In the genomic region with DNA sequence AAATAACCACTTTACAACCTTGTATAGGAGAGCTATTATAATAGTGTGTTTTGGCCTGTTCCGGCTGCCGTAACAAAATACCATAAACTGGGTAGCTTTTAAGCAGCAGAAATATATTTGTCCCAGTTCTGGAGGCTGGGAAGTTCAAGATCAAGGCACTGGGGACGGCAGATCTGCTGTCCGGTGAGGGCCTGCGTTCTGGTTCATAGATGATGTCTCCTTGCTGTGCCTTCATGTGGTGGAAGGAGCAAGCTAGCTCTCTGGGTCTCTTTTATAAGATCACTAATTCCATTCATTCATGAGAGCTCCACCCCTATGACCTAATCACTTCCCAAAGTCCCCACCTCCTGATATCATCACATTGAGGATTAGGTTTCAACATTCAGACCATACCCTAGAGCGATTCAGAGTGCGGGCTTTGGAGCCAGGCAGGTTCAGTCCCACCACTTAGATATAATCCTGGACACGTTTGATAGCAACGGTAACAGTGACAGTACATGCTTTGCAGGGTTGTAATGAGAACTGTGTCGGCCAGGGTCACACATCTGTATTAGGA, we compare ENCODE assay signal across 1 cellular context.
A peak's percentile ranks its signal among the peaks of the same experiment; 100 is the strongest.
TF ChIP-seq lines count a peak whose summit lies in the region.

No MANE protein-coding gene starts in this region.

TF ChIP-seq in HEK293, 187 proteins besides CTCF, POLR2A, EP300 and RAD21 (continued from another document and continues in another):
- TF ChIP-seq, protein P1, sequence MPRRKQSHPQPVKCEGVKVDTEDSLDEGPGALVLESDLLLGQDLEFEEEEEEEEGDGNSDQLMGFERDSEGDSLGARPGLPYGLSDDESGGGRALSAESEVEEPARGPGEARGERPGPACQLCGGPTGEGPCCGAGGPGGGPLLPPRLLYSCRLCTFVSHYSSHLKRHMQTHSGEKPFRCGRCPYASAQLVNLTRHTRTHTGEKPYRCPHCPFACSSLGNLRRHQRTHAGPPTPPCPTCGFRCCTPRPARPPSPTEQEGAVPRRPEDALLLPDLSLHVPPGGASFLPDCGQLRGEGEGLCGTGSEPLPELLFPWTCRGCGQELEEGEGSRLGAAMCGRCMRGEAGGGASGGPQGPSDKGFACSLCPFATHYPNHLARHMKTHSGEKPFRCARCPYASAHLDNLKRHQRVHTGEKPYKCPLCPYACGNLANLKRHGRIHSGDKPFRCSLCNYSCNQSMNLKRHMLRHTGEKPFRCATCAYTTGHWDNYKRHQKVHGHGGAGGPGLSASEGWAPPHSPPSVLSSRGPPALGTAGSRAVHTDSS (tag by site-specific recombination; IDR thresholded peaks at IDR 0.05), result no peak
- TF ChIP-seq BCL11B (tag by site-specific recombination; IDR thresholded peaks at IDR 0.05; ENCODE audit: low read depth), result no peak
- TF ChIP-seq ZNF707 (tag by site-specific recombination; IDR thresholded peaks at IDR 0.05), result no peak
- no peak for TF ChIP-seq ZNF132 (tag by site-specific recombination; IDR thresholded peaks at IDR 0.05; ENCODE audit: borderline replicate concordance)
- TF ChIP-seq GLI2 (tag by site-specific recombination; IDR thresholded peaks at IDR 0.05; ENCODE audit: borderline replicate concordance, low read depth), result no peak
- TF ChIP-seq, protein P2, sequence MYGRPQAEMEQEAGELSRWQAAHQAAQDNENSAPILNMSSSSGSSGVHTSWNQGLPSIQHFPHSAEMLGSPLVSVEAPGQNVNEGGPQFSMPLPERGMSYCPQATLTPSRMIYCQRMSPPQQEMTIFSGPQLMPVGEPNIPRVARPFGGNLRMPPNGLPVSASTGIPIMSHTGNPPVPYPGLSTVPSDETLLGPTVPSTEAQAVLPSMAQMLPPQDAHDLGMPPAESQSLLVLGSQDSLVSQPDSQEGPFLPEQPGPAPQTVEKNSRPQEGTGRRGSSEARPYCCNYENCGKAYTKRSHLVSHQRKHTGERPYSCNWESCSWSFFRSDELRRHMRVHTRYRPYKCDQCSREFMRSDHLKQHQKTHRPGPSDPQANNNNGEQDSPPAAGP (tag by site-specific recombination; IDR thresholded peaks at IDR 0.05), result no peak
- peak; percentile 79 for TF ChIP-seq IKZF3 (tag by site-specific recombination; IDR thresholded peaks at IDR 0.05)
- TF ChIP-seq ZNF292 (tag by site-specific recombination; IDR thresholded peaks at IDR 0.05; ENCODE audit: borderline replicate concordance, low read depth), result no peak
- TF ChIP-seq, protein P3, sequence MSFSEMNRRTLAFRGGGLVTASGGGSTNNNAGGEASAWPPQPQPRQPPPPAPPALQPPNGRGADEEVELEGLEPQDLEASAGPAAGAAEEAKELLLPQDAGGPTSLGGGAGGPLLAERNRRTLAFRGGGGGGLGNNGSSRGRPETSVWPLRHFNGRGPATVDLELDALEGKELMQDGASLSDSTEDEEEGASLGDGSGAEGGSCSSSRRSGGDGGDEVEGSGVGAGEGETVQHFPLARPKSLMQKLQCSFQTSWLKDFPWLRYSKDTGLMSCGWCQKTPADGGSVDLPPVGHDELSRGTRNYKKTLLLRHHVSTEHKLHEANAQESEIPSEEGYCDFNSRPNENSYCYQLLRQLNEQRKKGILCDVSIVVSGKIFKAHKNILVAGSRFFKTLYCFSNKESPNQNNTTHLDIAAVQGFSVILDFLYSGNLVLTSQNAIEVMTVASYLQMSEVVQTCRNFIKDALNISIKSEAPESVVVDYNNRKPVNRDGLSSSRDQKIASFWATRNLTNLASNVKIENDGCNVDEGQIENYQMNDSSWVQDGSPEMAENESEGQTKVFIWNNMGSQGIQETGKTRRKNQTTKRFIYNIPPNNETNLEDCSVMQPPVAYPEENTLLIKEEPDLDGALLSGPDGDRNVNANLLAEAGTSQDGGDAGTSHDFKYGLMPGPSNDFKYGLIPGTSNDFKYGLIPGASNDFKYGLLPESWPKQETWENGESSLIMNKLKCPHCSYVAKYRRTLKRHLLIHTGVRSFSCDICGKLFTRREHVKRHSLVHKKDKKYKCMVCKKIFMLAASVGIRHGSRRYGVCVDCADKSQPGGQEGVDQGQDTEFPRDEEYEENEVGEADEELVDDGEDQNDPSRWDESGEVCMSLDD (tag by site-specific recombination; IDR thresholded peaks at IDR 0.05), result no peak
- TF ChIP-seq ZBTB48 (tag by site-specific recombination; IDR thresholded peaks at IDR 0.05), result no peak
- TF ChIP-seq ZNF555 (tag by site-specific recombination; conservative IDR thresholded peaks at IDR 0.05), result no peak
- no peak for TF ChIP-seq ZNF146 (tag by site-specific recombination; IDR thresholded peaks at IDR 0.05)
- TF ChIP-seq RBAK (tag by site-specific recombination; IDR thresholded peaks at IDR 0.05), result no peak
- TF ChIP-seq, protein P4, sequence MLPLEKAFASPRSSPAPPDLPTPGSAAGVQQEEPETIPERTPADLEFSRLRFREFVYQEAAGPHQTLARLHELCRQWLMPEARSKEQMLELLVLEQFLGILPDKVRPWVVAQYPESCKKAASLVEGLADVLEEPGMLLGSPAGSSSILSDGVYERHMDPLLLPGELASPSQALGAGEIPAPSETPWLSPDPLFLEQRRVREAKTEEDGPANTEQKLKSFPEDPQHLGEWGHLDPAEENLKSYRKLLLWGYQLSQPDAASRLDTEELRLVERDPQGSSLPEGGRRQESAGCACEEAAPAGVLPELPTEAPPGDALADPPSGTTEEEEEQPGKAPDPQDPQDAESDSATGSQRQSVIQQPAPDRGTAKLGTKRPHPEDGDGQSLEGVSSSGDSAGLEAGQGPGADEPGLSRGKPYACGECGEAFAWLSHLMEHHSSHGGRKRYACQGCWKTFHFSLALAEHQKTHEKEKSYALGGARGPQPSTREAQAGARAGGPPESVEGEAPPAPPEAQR (tag by site-specific recombination; IDR thresholded peaks at IDR 0.05), result no peak
- 0 out of 2 replicates have a peak, but pooled peaks have one; percentile 43 for TF ChIP-seq ZNF561 (tag by site-specific recombination; IDR thresholded peaks at IDR 0.05; ENCODE audit: borderline replicate concordance)
- no peak for TF ChIP-seq ZNF423 (tag by site-specific recombination; IDR thresholded peaks at IDR 0.05)
- TF ChIP-seq REPIN1 (tag by site-specific recombination; IDR thresholded peaks at IDR 0.05; ENCODE audit: low read depth), result no peak
- no peak for TF ChIP-seq OVOL3 (tag by site-specific recombination; IDR thresholded peaks at IDR 0.05)
- TF ChIP-seq, protein P5, sequence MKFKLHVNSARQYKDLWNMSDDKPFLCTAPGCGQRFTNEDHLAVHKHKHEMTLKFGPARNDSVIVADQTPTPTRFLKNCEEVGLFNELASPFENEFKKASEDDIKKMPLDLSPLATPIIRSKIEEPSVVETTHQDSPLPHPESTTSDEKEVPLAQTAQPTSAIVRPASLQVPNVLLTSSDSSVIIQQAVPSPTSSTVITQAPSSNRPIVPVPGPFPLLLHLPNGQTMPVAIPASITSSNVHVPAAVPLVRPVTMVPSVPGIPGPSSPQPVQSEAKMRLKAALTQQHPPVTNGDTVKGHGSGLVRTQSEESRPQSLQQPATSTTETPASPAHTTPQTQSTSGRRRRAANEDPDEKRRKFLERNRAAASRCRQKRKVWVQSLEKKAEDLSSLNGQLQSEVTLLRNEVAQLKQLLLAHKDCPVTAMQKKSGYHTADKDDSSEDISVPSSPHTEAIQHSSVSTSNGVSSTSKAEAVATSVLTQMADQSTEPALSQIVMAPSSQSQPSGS (tag by site-specific recombination; IDR thresholded peaks at IDR 0.05; ENCODE audit: low read depth), result peak; percentile 84
- no peak for TF ChIP-seq ZNF621 (tag by site-specific recombination; IDR thresholded peaks at IDR 0.05)
- TF ChIP-seq, protein P6, sequence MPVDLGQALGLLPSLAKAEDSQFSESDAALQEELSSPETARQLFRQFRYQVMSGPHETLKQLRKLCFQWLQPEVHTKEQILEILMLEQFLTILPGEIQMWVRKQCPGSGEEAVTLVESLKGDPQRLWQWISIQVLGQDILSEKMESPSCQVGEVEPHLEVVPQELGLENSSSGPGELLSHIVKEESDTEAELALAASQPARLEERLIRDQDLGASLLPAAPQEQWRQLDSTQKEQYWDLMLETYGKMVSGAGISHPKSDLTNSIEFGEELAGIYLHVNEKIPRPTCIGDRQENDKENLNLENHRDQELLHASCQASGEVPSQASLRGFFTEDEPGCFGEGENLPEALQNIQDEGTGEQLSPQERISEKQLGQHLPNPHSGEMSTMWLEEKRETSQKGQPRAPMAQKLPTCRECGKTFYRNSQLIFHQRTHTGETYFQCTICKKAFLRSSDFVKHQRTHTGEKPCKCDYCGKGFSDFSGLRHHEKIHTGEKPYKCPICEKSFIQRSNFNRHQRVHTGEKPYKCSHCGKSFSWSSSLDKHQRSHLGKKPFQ (tag by site-specific recombination; IDR thresholded peaks at IDR 0.05), result no peak
- peak; percentile 49; the same call in 1 of the 2 replicates for TF ChIP-seq KLF8 (tag by site-specific recombination; IDR thresholded peaks at IDR 0.05)
- no peak for TF ChIP-seq ZNF221 (tag by site-specific recombination; IDR thresholded peaks at IDR 0.05; ENCODE audit: borderline replicate concordance)
- TF ChIP-seq, protein P7, sequence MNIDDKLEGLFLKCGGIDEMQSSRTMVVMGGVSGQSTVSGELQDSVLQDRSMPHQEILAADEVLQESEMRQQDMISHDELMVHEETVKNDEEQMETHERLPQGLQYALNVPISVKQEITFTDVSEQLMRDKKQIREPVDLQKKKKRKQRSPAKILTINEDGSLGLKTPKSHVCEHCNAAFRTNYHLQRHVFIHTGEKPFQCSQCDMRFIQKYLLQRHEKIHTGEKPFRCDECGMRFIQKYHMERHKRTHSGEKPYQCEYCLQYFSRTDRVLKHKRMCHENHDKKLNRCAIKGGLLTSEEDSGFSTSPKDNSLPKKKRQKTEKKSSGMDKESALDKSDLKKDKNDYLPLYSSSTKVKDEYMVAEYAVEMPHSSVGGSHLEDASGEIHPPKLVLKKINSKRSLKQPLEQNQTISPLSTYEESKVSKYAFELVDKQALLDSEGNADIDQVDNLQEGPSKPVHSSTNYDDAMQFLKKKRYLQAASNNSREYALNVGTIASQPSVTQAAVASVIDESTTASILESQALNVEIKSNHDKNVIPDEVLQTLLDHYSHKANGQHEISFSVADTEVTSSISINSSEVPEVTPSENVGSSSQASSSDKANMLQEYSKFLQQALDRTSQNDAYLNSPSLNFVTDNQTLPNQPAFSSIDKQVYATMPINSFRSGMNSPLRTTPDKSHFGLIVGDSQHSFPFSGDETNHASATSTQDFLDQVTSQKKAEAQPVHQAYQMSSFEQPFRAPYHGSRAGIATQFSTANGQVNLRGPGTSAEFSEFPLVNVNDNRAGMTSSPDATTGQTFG (tag by site-specific recombination; IDR thresholded peaks at IDR 0.05; ENCODE audit: borderline replicate concordance), result no peak
- TF ChIP-seq ZNF394 (tag by site-specific recombination; IDR thresholded peaks at IDR 0.05; ENCODE audit: borderline replicate concordance), result no peak
- TF ChIP-seq, protein P8, sequence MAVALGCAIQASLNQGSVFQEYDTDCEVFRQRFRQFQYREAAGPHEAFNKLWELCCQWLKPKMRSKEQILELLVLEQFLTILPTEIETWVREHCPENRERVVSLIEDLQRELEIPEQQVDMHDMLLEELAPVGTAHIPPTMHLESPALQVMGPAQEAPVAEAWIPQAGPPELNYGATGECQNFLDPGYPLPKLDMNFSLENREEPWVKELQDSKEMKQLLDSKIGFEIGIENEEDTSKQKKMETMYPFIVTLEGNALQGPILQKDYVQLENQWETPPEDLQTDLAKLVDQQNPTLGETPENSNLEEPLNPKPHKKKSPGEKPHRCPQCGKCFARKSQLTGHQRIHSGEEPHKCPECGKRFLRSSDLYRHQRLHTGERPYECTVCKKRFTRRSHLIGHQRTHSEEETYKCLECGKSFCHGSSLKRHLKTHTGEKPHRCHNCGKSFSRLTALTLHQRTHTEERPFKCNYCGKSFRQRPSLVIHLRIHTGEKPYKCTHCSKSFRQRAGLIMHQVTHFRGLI (tag by site-specific recombination; IDR thresholded peaks at IDR 0.05), result peak; percentile 56; the same call in 1 of the 2 replicates
- TF ChIP-seq ZNF366 (tag by site-specific recombination; conservative IDR thresholded peaks at IDR 0.05), result peak; percentile 56
- TF ChIP-seq ZFP69B (tag by site-specific recombination; IDR thresholded peaks at IDR 0.05), result no peak
- no peak for TF ChIP-seq ZNF184 (tag by site-specific recombination; IDR thresholded peaks at IDR 0.05)
- TF ChIP-seq ZNF2 (tag by site-specific recombination; IDR thresholded peaks at IDR 0.05), result 0 out of 2 replicates have a peak, but pooled peaks have one; percentile 33
- no peak for TF ChIP-seq ZFP41 (tag by site-specific recombination; IDR thresholded peaks at IDR 0.05; ENCODE audit: borderline replicate concordance)
- no peak for TF ChIP-seq ZNF157 (tag by site-specific recombination; IDR thresholded peaks at IDR 0.05)
- TF ChIP-seq ZNF768 (tag by site-specific recombination; IDR thresholded peaks at IDR 0.05), result no peak
- TF ChIP-seq ZNF416 (tag by site-specific recombination; IDR thresholded peaks at IDR 0.05), result no peak
- TF ChIP-seq, protein P9, sequence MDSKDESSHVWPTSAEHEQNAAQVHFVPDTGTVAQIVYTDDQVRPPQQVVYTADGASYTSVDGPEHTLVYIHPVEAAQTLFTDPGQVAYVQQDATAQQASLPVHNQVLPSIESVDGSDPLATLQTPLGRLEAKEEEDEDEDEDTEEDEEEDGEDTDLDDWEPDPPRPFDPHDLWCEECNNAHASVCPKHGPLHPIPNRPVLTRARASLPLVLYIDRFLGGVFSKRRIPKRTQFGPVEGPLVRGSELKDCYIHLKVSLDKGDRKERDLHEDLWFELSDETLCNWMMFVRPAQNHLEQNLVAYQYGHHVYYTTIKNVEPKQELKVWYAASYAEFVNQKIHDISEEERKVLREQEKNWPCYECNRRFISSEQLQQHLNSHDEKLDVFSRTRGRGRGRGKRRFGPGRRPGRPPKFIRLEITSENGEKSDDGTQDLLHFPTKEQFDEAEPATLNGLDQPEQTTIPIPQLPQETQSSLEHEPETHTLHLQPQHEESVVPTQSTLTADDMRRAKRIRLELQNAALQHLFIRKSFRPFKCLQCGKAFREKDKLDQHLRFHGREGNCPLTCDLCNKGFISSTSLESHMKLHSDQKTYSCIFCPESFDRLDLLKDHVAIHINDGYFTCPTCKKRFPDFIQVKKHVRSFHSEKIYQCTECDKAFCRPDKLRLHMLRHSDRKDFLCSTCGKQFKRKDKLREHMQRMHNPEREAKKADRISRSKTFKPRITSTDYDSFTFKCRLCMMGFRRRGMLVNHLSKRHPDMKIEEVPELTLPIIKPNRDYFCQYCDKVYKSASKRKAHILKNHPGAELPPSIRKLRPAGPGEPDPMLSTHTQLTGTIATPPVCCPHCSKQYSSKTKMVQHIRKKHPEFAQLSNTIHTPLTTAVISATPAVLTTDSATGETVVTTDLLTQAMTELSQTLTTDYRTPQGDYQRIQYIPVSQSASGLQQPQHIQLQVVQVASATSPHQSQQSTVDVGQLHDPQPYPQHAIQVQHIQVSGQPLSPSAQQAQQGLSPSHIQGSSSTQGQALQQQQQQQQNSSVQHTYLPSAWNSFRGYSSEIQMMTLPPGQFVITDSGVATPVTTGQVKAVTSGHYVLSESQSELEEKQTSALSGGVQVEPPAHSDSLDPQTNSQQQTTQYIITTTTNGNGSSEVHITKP (tag by site-specific recombination; IDR thresholded peaks at IDR 0.05), result peak; percentile 82
- no peak for TF ChIP-seq BCL11A (tag by site-specific recombination; IDR thresholded peaks at IDR 0.05; ENCODE audit: low read depth)
- TF ChIP-seq KLF16 (tag by site-specific recombination; IDR thresholded peaks at IDR 0.05), result peak; percentile 61; the same call in 1 of the 2 replicates
- peak; percentile 48; the same call in 1 of the 2 replicates for TF ChIP-seq KLF10 (tag by site-specific recombination; IDR thresholded peaks at IDR 0.05)
